ENCODE assay signal across 1 cellular context in genomic region chr6:144710207-144710606, GRCh38.
A peak's percentile ranks its signal among the peaks of the same experiment; 100 is the strongest.
TF ChIP-seq lines count a peak whose summit lies in the region.

No MANE protein-coding gene starts in this region.

TF ChIP-seq in IMR-90, 13 proteins besides CTCF, POLR2A, EP300 and RAD21:
- no peak for TF ChIP-seq BHLHE40 (IDR thresholded peaks at IDR 0.05; ENCODE audit: low read depth, low read length)
- TF ChIP-seq CHD1 (IDR thresholded peaks at IDR 0.05; ENCODE audit: low read depth, low read length) = no peak
- peak; percentile 50 for TF ChIP-seq MAFK (IDR thresholded peaks at IDR 0.05; ENCODE audit: low read depth, low read length)
- no peak for TF ChIP-seq RFX5 (IDR thresholded peaks at IDR 0.05; ENCODE audit: low read depth, low read length)
- no peak for TF ChIP-seq SMC3 (IDR thresholded peaks at IDR 0.05; ENCODE audit: low read depth, low read length)
- no peak for TF ChIP-seq USF2 (IDR thresholded peaks at IDR 0.05; ENCODE audit: low read depth, low read length)
- TF ChIP-seq NFE2L2 (IDR thresholded peaks at IDR 0.05; ENCODE audit: low read depth, low read length) = no peak
- no peak for TF ChIP-seq ELK1 (IDR thresholded peaks at IDR 0.05; ENCODE audit: borderline replicate concordance, low read depth, low read length)
- peak; percentile 86 for TF ChIP-seq CEBPB (IDR thresholded peaks at IDR 0.05; ENCODE audit: low read depth, low read length)
- peak; percentile 75 for TF ChIP-seq FOS (IDR thresholded peaks at IDR 0.05; ENCODE audit: low read depth, low read length)
- TF ChIP-seq MXI1 (IDR thresholded peaks at IDR 0.05; ENCODE audit: borderline replicate concordance, low read depth, low read length) = no peak
- peak; percentile 63 for TF ChIP-seq RCOR1 (IDR thresholded peaks at IDR 0.05; ENCODE audit: insufficient replicate concordance, low read length)
- no peak for TF ChIP-seq MAZ (IDR thresholded peaks at IDR 0.05; ENCODE audit: borderline replicate concordance, low read depth, low read length)
TF ChIP-seq in IMR-90: peak in this region for 4.
